ENCODE assay signal across 12 cellular contexts in the genomic region with DNA sequence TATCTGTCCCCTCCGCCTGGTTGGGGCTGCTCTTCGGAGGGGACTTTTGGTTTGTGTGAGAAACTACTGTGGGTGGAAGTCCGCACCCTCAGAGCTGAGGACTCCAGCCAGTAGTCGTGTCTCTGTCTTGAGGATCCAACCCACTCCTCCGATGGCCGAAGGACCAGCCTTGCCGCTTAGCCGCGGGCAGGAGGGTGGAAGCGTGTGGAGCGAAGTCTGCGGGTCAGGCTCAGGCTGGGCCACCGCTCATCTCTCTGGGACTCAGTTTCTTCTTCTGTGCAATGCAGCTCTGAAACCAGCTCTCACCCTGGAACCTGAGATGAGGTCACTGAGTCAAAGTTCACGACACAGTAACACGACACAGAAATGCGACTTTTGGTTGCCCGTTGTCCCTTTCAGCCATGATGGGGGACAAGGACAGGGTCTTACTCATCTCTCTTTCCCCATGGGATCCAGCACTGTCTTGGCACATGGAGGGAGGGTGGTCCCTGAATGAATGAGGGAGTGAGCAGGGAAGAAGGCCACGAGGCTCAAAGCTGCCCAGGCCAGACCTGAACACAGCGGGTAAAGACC.
DNase-seq lines count a peak whose midpoint lies in the region; ATAC-seq, FAIRE-seq and TF ChIP-seq lines count a peak whose summit lies in the region.
"Had no signal": no experiment of that assay in that cellular context is flagged by ENCODE, and none has a peak within 500 bp of the region (broad histone marks: within the 10 kb centered on the region; RNA-seq: fewer than 3 reads in every experiment).

No MANE protein-coding gene starts in this region.

- H3K4me3 ChIP-seq in GM23338 (no peak overlapping the region), K562 (no peak overlapping the region), neuronal stem cell (ENCODE audit: low read length in 2 of 2) (no peak overlapping the region)
- H3K4me3 ChIP-seq: BLaER1 treated with 17β-estradiol and CSF1 and Interleukin-3, amounts not matched to agents 10 nM and 100 nM; GM23248 had no signal

- H3K9ac ChIP-seq in K562 (ENCODE audit: insufficient read depth in 1 of 2, low read depth in 2 of 2, low read length in 2 of 2) (no peak overlapping the region), neuronal stem cell (ENCODE audit: low read depth, low read length, poor library complexity) (no peak overlapping the region)
- H3K9ac ChIP-seq: BLaER1 treated with 17β-estradiol and CSF1 and Interleukin-3, amounts not matched to agents 10 nM and 100 nM; GM23248 had no signal

- H2AFZ ChIP-seq in GM23338 (0 out of 2 replicates have a peak overlapping the region, but pooled peaks have one; percentile 66), K562 (ENCODE audit: low read depth, low read length) (no peak overlapping the region), neuronal stem cell (ENCODE audit: low read length) (no peak overlapping the region)
- H2AFZ ChIP-seq: GM23248 had no signal

- H3K4me1 ChIP-seq in GM23338 (ENCODE audit: insufficient read depth) (no peaks in the 10 kb centered on the region; the same call in 1 of the 2 replicates), K562 (replicated peaks in 1 of 2; ENCODE audit: control insufficient read depth in 2 of 2, insufficient read depth in 2 of 2, low read length in 2 of 2) (peaks cover 0 to 8% of the 10 kb centered on the region in 2 experiments; a peak in 2 of 5 replicates), neuronal stem cell (ENCODE audit: control insufficient read depth in 2 of 2, insufficient read depth in 1 of 2, low read depth in 1 of 2, low read length in 2 of 2) (peaks cover 3 to 8% of the 10 kb centered on the region in 2 donors)

- no peaks in the 10 kb centered on the region for H3K9me2 ChIP-seq in GM23338 (ENCODE audit: insufficient read depth)

- no peak for TF ChIP-seq POLR2A in K562 (conservative IDR thresholded peaks at IDR 0.05)

- no peak overlapping the region for H4K91ac ChIP-seq in neuronal stem cell (ENCODE audit: low read depth, low read length, poor library complexity)

- no peaks in the 10 kb centered on the region for H4K20me1 ChIP-seq in GM23338 (replicated peaks; ENCODE audit: insufficient read depth)
- peaks cover 27% of the 10 kb centered on the region for H4K20me1 ChIP-seq in K562 (replicated peaks; ENCODE audit: control insufficient read depth, insufficient read depth, low read length)
- H4K20me1 ChIP-seq: BLaER1 treated with 17β-estradiol and CSF1 and Interleukin-3, amounts not matched to agents 10 nM and 100 nM had no signal

- TF ChIP-seq CTCF in GM10248 (IDR thresholded peaks at IDR 0.05; ENCODE audit: control extremely low read depth, extremely low read depth, low read depth, missing control alignments) (no peak), GM23338 (conservative IDR thresholded peaks at IDR 0.05; ENCODE audit: low read depth in 2 of 2) (no peak), K562 (IDR thresholded peaks at IDR 0.05 in 2 of 3, conservative IDR thresholded peaks at IDR 0.05 in 1 of 3; ENCODE audit: insufficient read depth in 2 of 3, low read depth in 1 of 3, low read length in 3 of 3) (no peak)

- WGBS in K562 (ENCODE audit: insufficient coverage, low coverage, missing lambda C conversion rate), result 11% methylated on average over 19 of the region's 19 CpGs
- no CpG with 5 or more reads among the region's 19 CpGs for WGBS in neuronal stem cell (ENCODE audit: extremely low coverage in 2 of 2, insufficient read length in 2 of 2, insufficient replicate concordance in 1 of 2), 2 donors

- H3K36me3 ChIP-seq in GM23338 (ENCODE audit: insufficient read depth) (no peaks in the 10 kb centered on the region), K562 (ENCODE audit: control insufficient read depth, insufficient read depth, low read length) (no peaks in the 10 kb centered on the region), neuronal stem cell (replicated peaks in 1 of 2; ENCODE audit: control insufficient read depth in 2 of 2, insufficient read depth in 2 of 2, low read length in 2 of 2) (no peaks in the 10 kb centered on the region)
- H3K36me3 ChIP-seq: BLaER1 treated with 17β-estradiol and CSF1 and Interleukin-3, amounts not matched to agents 10 nM and 100 nM had no signal

- DNase-seq in GM10248 (ENCODE audit: extremely low spot score) (peak; percentile 20), GM23338 (ENCODE audit: low spot score) (no peak), K562 (ENCODE audit: extremely low read depth in 1 of 4, low spot score in 3 of 4) (no peak), neuronal stem cell (ENCODE audit: low spot score) (no peak), NCI-H128 (lab: John Stamatoyannopoulos, UW; ENCODE audit: unreplicated experiment) (no peak), COLO829 (ENCODE audit: low spot score) (no peak), HuH-7 (ENCODE audit: low spot score) (no peak)

- H3K79me1 ChIP-seq in neuronal stem cell (ENCODE audit: low read depth, low read length), result no peaks in the 10 kb centered on the region

- H3K27me3 Mint-ChIP-seq in GM23338 (ENCODE audit: insufficient read depth, low read depth, poor library complexity), result peaks cover 25% of the 10 kb centered on the region

- H3K27ac ChIP-seq in GM23338 (ENCODE audit: low read depth) (no peak overlapping the region), K562 (ENCODE audit: extremely low read depth, low read depth, low read length) (no peak overlapping the region), neuronal stem cell (replicated peaks; ENCODE audit: low read length) (no peak overlapping the region)
- H3K27ac ChIP-seq: BLaER1 treated with 17β-estradiol and CSF1 and Interleukin-3, amounts not matched to agents 10 nM and 100 nM; GM23248 had no signal

- peaks cover 12% of the 10 kb centered on the region for H3K4me1 Mint-ChIP-seq in GM23338

- H3K9me3 Mint-ChIP-seq in GM23338, result no peaks in the 10 kb centered on the region
- H3K9me3 Mint-ChIP-seq: CD8-positive, alpha-beta T cell; HFFc6 had no signal

- H3F3A ChIP-seq in GM23338 (replicated peaks; ENCODE audit: low read depth), result 0 out of 2 replicates have a peak, but pooled peaks cover 2% of the 10 kb centered on the region

- peak overlapping the region; percentile 78 for H3K18ac ChIP-seq in neuronal stem cell (ENCODE audit: low read length)

- no peak for ATAC-seq in GM23338
- ATAC-seq in K562, result no peak

- no peaks in the 10 kb centered on the region for H3K36me3 Mint-ChIP-seq in GM23338 (ENCODE audit: low read depth)
- H3K36me3 Mint-ChIP-seq: CD8-positive, alpha-beta T cell had no signal

- H3K9me1 ChIP-seq in K562 (ENCODE audit: control insufficient read depth, insufficient read depth, low read length), result no peaks in the 10 kb centered on the region

- TF ChIP-seq EP300 in K562 (IDR thresholded peaks at IDR 0.05; ENCODE audit: low read length), result no peak

- no TSS peak for BruUV-seq in K562 (replicated peaks; lab: Mats Ljungman, UMichigan)

- FAIRE-seq in K562 (lab: Jason Lieb, UNC), result no peak

- no peak overlapping the region for H3K4me3 Mint-ChIP-seq in GM23338
- H3K4me3 Mint-ChIP-seq: B cell; CD8-positive, alpha-beta T cell; HFFc6 had no signal

- POLR2A ChIA-PET in GM10248 (lab: Yijun Ruan, JAX), result no interaction called here
- POLR2A ChIA-PET in K562 (lab: Yijun Ruan, JAX), result interaction anchor here (0.5 to 1.1 kb wide), 4 partner anchors 85 to 629 kb away, joined by 3 read pairs; no protein-coding TSS in a partner anchor

- no peak overlapping the region for H3K4me2 ChIP-seq in GM23338
- H3K4me2 ChIP-seq in K562 (ENCODE audit: insufficient read depth, low read length), result no peak overlapping the region
- no peak overlapping the region for H3K4me2 ChIP-seq in neuronal stem cell (ENCODE audit: insufficient read depth, low read length, poor library complexity, severe bottlenecking)
- H3K4me2 ChIP-seq: BLaER1 treated with 17β-estradiol and CSF1 and Interleukin-3, amounts not matched to agents 10 nM and 100 nM had no signal

- H3K9me3 ChIP-seq in K562 (replicated peaks; ENCODE audit: control insufficient read depth, insufficient read depth, low read depth, low read length), result no peaks in the 10 kb centered on the region
- no peaks in the 10 kb centered on the region for H3K9me3 ChIP-seq in neuronal stem cell (replicated peaks in 1 of 2; ENCODE audit: control insufficient read depth in 2 of 2, insufficient read depth in 1 of 2, low read depth in 1 of 2, low read length in 2 of 2)
- H3K9me3 ChIP-seq: BLaER1 treated with 17β-estradiol and CSF1 and Interleukin-3, amounts not matched to agents 10 nM and 100 nM had no signal

- H3K4ac ChIP-seq in neuronal stem cell (ENCODE audit: low read length), result no peak overlapping the region

- H3K27me3 ChIP-seq in GM23338 (ENCODE audit: insufficient read depth), result no peaks in the 10 kb centered on the region
- H3K27me3 ChIP-seq in K562 (ENCODE audit: control insufficient read depth in 2 of 2, insufficient read depth in 2 of 2, low read length in 2 of 2), result peaks cover 22 to 69% of the 10 kb centered on the region in 2 experiments
- H3K27me3 ChIP-seq in neuronal stem cell (ENCODE audit: control insufficient read depth in 3 of 3, insufficient read depth in 3 of 3, low read depth in 1 of 3, low read length in 3 of 3), result peaks cover 0 to 35% (median 0%) of the 10 kb centered on the region in 3 experiments
- H3K27me3 ChIP-seq: BLaER1 treated with 17β-estradiol and CSF1 and Interleukin-3, amounts not matched to agents 10 nM and 100 nM had no signal

- no peak overlapping the region for H4K8ac ChIP-seq in neuronal stem cell (ENCODE audit: low read depth, low read length)

- H2BK5ac ChIP-seq in neuronal stem cell (ENCODE audit: low read length), result no peak overlapping the region

- peak overlapping the region; percentile 21 for H2BK120ac ChIP-seq in neuronal stem cell (ENCODE audit: low read depth, low read length)

- H3K14ac ChIP-seq in neuronal stem cell (ENCODE audit: low read length), result no peak overlapping the region

- intact Hi-C loops in K562 (cut with micrococcal nuclease), result loop anchor here (2.0 to 10.0 kb wide), 5 partner anchors 258 to 1535 kb away; no protein-coding TSS in a partner anchor

- H3K27ac Mint-ChIP-seq in GM23338, result no peak overlapping the region
- H3K27ac Mint-ChIP-seq: B cell; CD8-positive, alpha-beta T cell; HFFc6 had no signal

- no peak for TF ChIP-seq RAD21 in K562 (CRISPR knock-in tag; conservative IDR thresholded peaks at IDR 0.05 in 1 of 2, IDR thresholded peaks at IDR 0.05 in 1 of 2)

- peak overlapping the region; percentile 36 for H2AK5ac ChIP-seq in neuronal stem cell (ENCODE audit: low read depth, low read length)

- peak overlapping the region; percentile 85 for H2BK12ac ChIP-seq in neuronal stem cell (ENCODE audit: low read length)

- H3K23ac ChIP-seq in neuronal stem cell (ENCODE audit: low read depth, low read length, poor library complexity), result no peak overlapping the region

- CTCF ChIA-PET in GM10248 (lab: Yijun Ruan, JAX) (interaction anchor here (0.7 to 7.2 kb wide), 18 partner anchors 9 to 892 kb away, joined by 3 to 65 read pairs (median 3); no protein-coding TSS in a partner anchor), K562 (lab: Yijun Ruan, JAX; ENCODE audit: low intra/inter-chr PET ratio) (interaction anchor here (1.1 to 1.2 kb wide), 2 partner anchors 464 to 559 kb away, joined by 3 read pairs; no protein-coding TSS in a partner anchor)

- in situ Hi-C loops in K562 (cut with MboI), result loop anchor here (10.0 kb wide), 2 partner anchors 365 to 885 kb away; a partner anchor contains a TSS

- H2BK15ac ChIP-seq in neuronal stem cell (ENCODE audit: low read length), result peak overlapping the region; percentile 69

- H3K79me2 ChIP-seq in GM23338 (replicated peaks; ENCODE audit: insufficient read depth) (no peaks in the 10 kb centered on the region), K562 (ENCODE audit: control insufficient read depth, insufficient read depth, low read length) (no peaks in the 10 kb centered on the region)
